Comparison of ENCODE assay signal across 9 cellular contexts in genomic region chr7:395643-396042, GRCh38.
"Had no signal": no experiment of that assay in that cellular context is flagged by ENCODE, and none has a peak within 500 bp of the region (broad histone marks: within the 10 kb centered on the region; RNA-seq: fewer than 3 reads in every experiment).

No MANE protein-coding gene starts in this region.

- ATAC-seq: HCT116 had no signal

- H3K4me3 ChIP-seq: GM23248, HAP-1 had no signal

- H3K36me3 ChIP-seq: HAP-1 had no signal

- H2AFZ ChIP-seq: GM23248 had no signal

- DNase-seq: GM23248, GOT3, H7, IMR-90, KBM-7 had no signal

- H3K4me2 ChIP-seq: KMS-11 had no signal

- H3K27ac ChIP-seq: GM23248, HL-60, KMS-11 had no signal

- H3K9ac ChIP-seq: GM23248, KMS-11 had no signal

- H3K4me1 ChIP-seq: HAP-1 had no signal

- H3K9me3 ChIP-seq: HAP-1 had no signal
